ENCODE assay signal across 6 cellular contexts in genomic region chr2:95433373-95433772, GRCh38. TPM values are rescaled to one million over a fixed set of nuclear protein-coding genes. Genes with fewer than 3 reads are reported as not detected.
"Had no signal": no experiment of that assay in that cellular context is flagged by ENCODE, and none has a peak within 500 bp of the region (broad histone marks: within the 10 kb centered on the region; RNA-seq: fewer than 3 reads in every experiment).

No MANE protein-coding gene starts in this region.

RNA-seq across cellular contexts. Expression of gene TRIM43B, which starts 51.2 kb away (rescaled TPM):
- total RNA-seq: LHCN-M2, MCF 10A, PC-3, Right ventricle myocardium inferior, RPMI7951, SJCRH30 had no signal
